In genomic region chr7:111174476-111174875, GRCh38 we compare ENCODE assay signal across 20 cellular contexts.
"Had no signal": no experiment of that assay in that cellular context is flagged by ENCODE, and none has a peak within 500 bp of the region (broad histone marks: within the 10 kb centered on the region; RNA-seq: fewer than 3 reads in every experiment).

No MANE protein-coding gene starts in this region.

- H3K27ac ChIP-seq: esophagus muscularis mucosa, heart right ventricle, left ventricle myocardium inferior, tibial nerve had no signal

- H3K27me3 ChIP-seq: esophagus muscularis mucosa, heart right ventricle, tibial nerve had no signal

- H3K36me3 ChIP-seq: esophagus muscularis mucosa, heart right ventricle, left ventricle myocardium inferior had no signal

- H3K9me3 ChIP-seq: esophagus muscularis mucosa, mucosa of descending colon had no signal

- H3K4me3 ChIP-seq: esophagus muscularis mucosa, heart right ventricle, left ventricle myocardium inferior, lung, mucosa of descending colon, tibial nerve had no signal

- DNase-seq: activated B cell treated with CpG ODN at 0.5 μM for 24 hours; activated CD8-positive, alpha-beta memory T cell treated with anti-CD3 and anti-CD28 coated beads, Interleukin-2, amount 10 ng/mL, durations not matched to agents 7 days and 5 days; activated CD8-positive, alpha-beta T cell treated with anti-CD3 and anti-CD28 coated beads, Interleukin-2, amount 10 ng/mL, durations not matched to agents 7 days and 5 days; activated naive CD4-positive, alpha-beta T cell; activated T-cell treated with anti-CD3 and anti-CD28 coated beads, Interleukin-2, amount 50 U/mL, for 48 hours; dermis blood vessel endothelial cell; effector CD4-positive, alpha-beta T cell; foreskin melanocyte; heart right ventricle; islet precursor cell; left ventricle myocardium inferior; mesendoderm; mucosa of descending colon; right cardiac atrium; stimulated activated CD4-positive, alpha-beta T cell treated with anti-CD3 and anti-CD28 coated beads, Interleukin-15, amount 100 ng/mL, for 24 hours; stimulated activated CD4-positive, alpha-beta T cell treated with anti-CD3 and anti-CD28 coated beads, Interleukin-2, amount 100 ng/mL, for 24 hours; stimulated activated naive CD4-positive, alpha-beta T cell had no signal

- H3K4me1 ChIP-seq: heart right ventricle, left ventricle myocardium inferior, tibial nerve had no signal
